10 cellular contexts compared by ENCODE assay signal in genomic region chr6:32367641-32368040, GRCh38. TPM values are rescaled to one million over a fixed set of nuclear protein-coding genes. Genes with fewer than 3 reads are reported as not detected.
"Had no signal": no experiment of that assay in that cellular context is flagged by ENCODE, and none has a peak within 500 bp of the region (broad histone marks: within the 10 kb centered on the region; RNA-seq: fewer than 3 reads in every experiment).

No MANE protein-coding gene starts in this region.

- H3K4me3 Mint-ChIP-seq: GM23338, HFFc6, IgD-negative memory B cell had no signal

- H3K9me3 ChIP-seq: HAP-1 had no signal

- H3K4me1 ChIP-seq: HAP-1 had no signal

- H3K27ac Mint-ChIP-seq: GM23338, HFFc6 had no signal

- H3K27me3 Mint-ChIP-seq: IgD-negative memory B cell had no signal

- H3K4me3 ChIP-seq: GM23338, HAP-1 had no signal

- H2AFZ ChIP-seq: GM23338 had no signal

- H3K9me3 Mint-ChIP-seq: GM23338, HFFc6 had no signal

- ATAC-seq: GM23338, HCT116 had no signal

- H3K36me3 ChIP-seq: HAP-1 had no signal

- H3K4me1 Mint-ChIP-seq: GM23338 had no signal

- H3K4me2 ChIP-seq: GM23338 had no signal

- DNase-seq: H7, HFFc6, Kasumi-1, KG1 had no signal

RNA-seq across cellular contexts. Expression of gene TSBP1, which starts 4.1 kb away (rescaled TPM):
- total RNA-seq: GM23338, H4, H7, HFFc6, HT1080 had no signal

RNA-seq across cellular contexts. Expression of gene BTNL2, which starts 39.3 kb away (rescaled TPM):
- total RNA-seq: GM23338, H4, H7, HFFc6, HT1080 had no signal
- polyA plus RNA-seq: GM23338, IgD-negative memory B cell had no signal
